9 cellular contexts compared by ENCODE assay signal in the genomic region with DNA sequence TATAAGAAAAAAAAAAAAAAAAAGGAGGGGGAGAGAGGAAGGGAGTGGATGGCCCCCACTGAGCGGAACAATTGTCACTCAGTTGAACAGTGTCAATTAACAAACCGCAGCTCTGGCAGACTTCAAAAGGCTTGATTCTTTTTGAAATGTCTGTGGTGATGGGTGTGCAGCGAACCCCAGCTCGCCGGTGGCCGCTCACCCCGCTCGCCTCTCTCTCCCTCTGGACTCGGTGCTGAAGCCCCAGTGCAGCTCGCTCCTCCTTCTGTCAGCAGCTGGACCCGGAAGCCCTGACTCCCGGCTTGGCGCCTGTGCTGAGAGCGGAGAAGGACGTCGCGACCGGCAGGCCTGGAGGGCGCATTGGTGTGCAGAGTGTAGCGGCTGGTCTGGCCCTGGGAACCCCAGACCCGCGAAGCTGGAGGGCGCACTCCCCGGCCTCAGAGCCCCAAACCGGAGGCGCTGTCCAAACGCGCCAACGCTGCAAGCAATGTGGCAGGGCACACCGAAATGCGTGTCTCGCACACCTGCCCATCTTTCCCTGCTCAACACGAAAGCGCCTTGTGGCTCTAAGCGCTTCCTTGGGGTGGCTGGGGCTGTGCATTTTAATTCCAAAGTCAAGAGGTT. TPM values are rescaled to one million over a fixed set of nuclear protein-coding genes. Genes with fewer than 3 reads are reported as not detected.
DNase-seq lines count a peak whose midpoint lies in the region; ATAC-seq and FAIRE-seq lines count a peak whose summit lies in the region.
"Had no signal": no experiment of that assay in that cellular context is flagged by ENCODE, and none has a peak within 500 bp of the region (broad histone marks: within the 10 kb centered on the region; RNA-seq: fewer than 3 reads in every experiment).

No MANE protein-coding gene starts in this region.

- ATAC-seq in HG03159 (IDR thresholded peaks at IDR 0.05; ENCODE audit: unreplicated experiment) (no peak), HG03097 (IDR thresholded peaks at IDR 0.05; ENCODE audit: low FRiP score, unreplicated experiment) (no peak)

- peak overlapping the region; percentile 47 for H3K9ac ChIP-seq in HUES6 (ENCODE audit: low read length)

- FAIRE-seq in small intestine (lab: Jason Lieb, UNC), result no peak

- 1 to 2% (median 1%) methylated on average over 35 of the region's 35 CpGs for WGBS in small intestine, 3 donors

- H3K36me3 ChIP-seq in HUES6 (ENCODE audit: control insufficient read depth, insufficient read depth, low read length) (no peaks in the 10 kb centered on the region), small intestine (ENCODE audit: control insufficient read depth in 2 of 2, insufficient read depth in 2 of 2, low read length in 2 of 2) (no peaks in the 10 kb centered on the region)

- peak; percentile 45 for DNase-seq in Daoy (ENCODE audit: low read depth)
- peak; percentile 76 for DNase-seq in activated effector memory CD4-positive, alpha-beta T cell treated with anti-CD3 and anti-CD28 coated beads, Interleukin-2, amount 50 U/mL, for 16 hours
- peak; percentile 58 for DNase-seq in iPS-NIHi7 (ENCODE audit: extremely low spot score)
- peak; percentile 63 for DNase-seq in small intestine
- DNase-seq in SKM-1 (lab: John Stamatoyannopoulos, UW; ENCODE audit: unreplicated experiment), result no peak

- peaks cover 38% of the 10 kb centered on the region for H3K4me1 ChIP-seq in HUES6 (ENCODE audit: control insufficient read depth, insufficient read depth, low read length)
- H3K4me1 ChIP-seq in small intestine (ENCODE audit: control insufficient read depth in 2 of 2, insufficient read depth in 1 of 2, low read depth in 1 of 2, low read length in 1 of 2), result peaks cover 5 to 6% of the 10 kb centered on the region in 2 donors

- H3K27me3 ChIP-seq in HUES6 (ENCODE audit: control insufficient read depth, insufficient read depth, low read length), result peaks cover 100% of the 10 kb centered on the region
- peaks cover 15 to 71% of the 10 kb centered on the region in 2 donors for H3K27me3 ChIP-seq in small intestine (ENCODE audit: control insufficient read depth in 2 of 2, insufficient read depth in 2 of 2, low read length in 2 of 2)

- H3K27ac ChIP-seq in HUES6 (ENCODE audit: low read depth, low read length) (no peak overlapping the region), small intestine (ENCODE audit: low read depth in 1 of 2, low read length in 1 of 2) (no peak overlapping the region)

- H3K4me3 ChIP-seq in HUES6 (ENCODE audit: low read depth, low read length), result peak overlapping the region; percentile 73
- peak overlapping the region in 1 of 2 donors; percentile 77 for H3K4me3 ChIP-seq in small intestine (ENCODE audit: low read depth in 1 of 2, low read length in 2 of 2)

- H3K9me3 ChIP-seq in HUES6 (ENCODE audit: control insufficient read depth, insufficient read depth, low read depth, low read length) (no peaks in the 10 kb centered on the region), small intestine (ENCODE audit: control insufficient read depth, low read depth) (no peaks in the 10 kb centered on the region)

RNA-seq across cellular contexts. Expression of gene LINC00237, which starts 3.4 kb away (rescaled TPM):
- 4.4 TPM in 1 of 2 replicates, not detected in the other for total RNA-seq in Daoy (2014; rRNA removed; shearing (Covaris generic))
- polyA plus RNA-seq in small intestine, result not detected
- total RNA-seq: HT1080 had no signal

RNA-seq across cellular contexts. Expression of gene KIZ, which starts 23.1 kb away (rescaled TPM):
- 22.2 and 36.7 TPM in 2 replicates for total RNA-seq in Daoy (2014; rRNA removed; shearing (Covaris generic))
- polyA plus RNA-seq in small intestine, result 10 to 100 TPM; 11.7 to 38.4 (median 27.7) TPM
